Comparison of ENCODE assay signal across 1 cellular context in the genomic region with DNA sequence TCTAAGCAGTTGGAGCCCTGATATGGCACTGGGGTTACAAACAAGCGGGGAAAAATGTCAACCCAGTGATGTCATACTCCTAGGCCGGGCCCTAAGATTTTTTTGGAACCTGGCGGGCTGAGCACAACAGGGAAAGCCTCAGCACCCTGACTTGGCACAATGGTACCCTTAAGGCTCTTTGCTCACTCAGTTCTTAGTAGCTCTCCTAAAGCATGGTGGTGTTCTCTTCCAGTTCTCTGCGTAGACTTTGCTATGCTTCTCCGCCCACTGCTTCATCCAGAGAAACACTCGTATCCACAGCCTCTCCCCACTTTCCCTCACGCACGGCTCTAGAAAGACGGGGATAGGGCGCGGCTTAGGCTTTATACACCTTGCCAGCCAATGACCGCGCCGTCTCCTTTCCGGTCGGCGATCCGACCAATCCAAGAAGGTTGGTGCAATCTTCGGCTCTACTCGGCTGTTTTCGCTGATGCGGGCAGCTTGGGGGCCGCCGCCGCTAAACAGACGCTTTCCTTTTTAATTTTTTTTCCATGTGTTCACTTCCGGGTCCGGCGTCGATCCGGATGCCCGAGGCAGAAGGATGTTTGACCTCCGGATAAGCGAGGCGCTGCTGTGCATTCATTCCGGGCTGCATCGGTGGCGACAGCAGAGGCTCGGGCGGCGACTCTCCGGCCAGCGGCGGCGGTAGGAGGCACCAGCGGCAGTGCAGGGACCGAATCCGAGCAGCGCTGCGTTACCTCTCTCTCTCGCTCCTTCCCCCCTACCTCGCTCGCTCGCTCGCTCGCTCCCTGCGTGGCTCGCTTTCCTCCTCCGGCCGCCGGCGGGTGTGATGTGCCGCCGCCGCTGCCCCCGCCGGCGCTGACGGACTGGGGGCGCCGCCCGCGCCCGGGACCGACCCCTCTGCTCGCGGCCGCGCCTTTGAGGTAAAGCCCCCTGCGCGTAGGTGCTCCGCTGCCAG.
TF ChIP-seq lines count a peak whose summit lies in the region.

CSNK1G3 (plus strand) TSS at position 530 of the 958 bp plus-strand sequence. CDS start 33,487 bp downstream, outside the sequence.

TF ChIP-seq in HCT116, 20 proteins besides CTCF, POLR2A, EP300 and RAD21 (continued from another document):
- TF ChIP-seq YY1 (IDR thresholded peaks at IDR 0.05; ENCODE audit: extremely low read depth, insufficient replicate concordance, low read depth, low read length) (no peak), EZH2phosphoT487 (IDR thresholded peaks at IDR 0.05; ENCODE audit: borderline replicate concordance) (no peak), SIN3A (IDR thresholded peaks at IDR 0.05; ENCODE audit: low read depth) (no peak; the same call in none of the 2 replicates), ELF1 (IDR thresholded peaks at IDR 0.05; ENCODE audit: borderline replicate concordance, low read depth) (peak; percentile 71), SRF (IDR thresholded peaks at IDR 0.05; ENCODE audit: low read depth) (no peak; the same call in 1 of the 2 replicates), EGR1 (IDR thresholded peaks at IDR 0.05; ENCODE audit: low read depth) (peak; percentile 56; the same call in 1 of the 2 replicates), SP1 (IDR thresholded peaks at IDR 0.05; ENCODE audit: low read depth) (peak; percentile 76), CBX3 (IDR thresholded peaks at IDR 0.05; ENCODE audit: low read depth) (peak; percentile 50), ZFX (IDR thresholded peaks at IDR 0.05) (peak; percentile 21; the same call in 1 of the 2 replicates), MAX (IDR thresholded peaks at IDR 0.05) (0 out of 2 replicates have a peak, but pooled peaks have one; percentile 45), EZH2 (IDR thresholded peaks at IDR 0.05) (no peak)
- TF ChIP-seq, protein P1, sequence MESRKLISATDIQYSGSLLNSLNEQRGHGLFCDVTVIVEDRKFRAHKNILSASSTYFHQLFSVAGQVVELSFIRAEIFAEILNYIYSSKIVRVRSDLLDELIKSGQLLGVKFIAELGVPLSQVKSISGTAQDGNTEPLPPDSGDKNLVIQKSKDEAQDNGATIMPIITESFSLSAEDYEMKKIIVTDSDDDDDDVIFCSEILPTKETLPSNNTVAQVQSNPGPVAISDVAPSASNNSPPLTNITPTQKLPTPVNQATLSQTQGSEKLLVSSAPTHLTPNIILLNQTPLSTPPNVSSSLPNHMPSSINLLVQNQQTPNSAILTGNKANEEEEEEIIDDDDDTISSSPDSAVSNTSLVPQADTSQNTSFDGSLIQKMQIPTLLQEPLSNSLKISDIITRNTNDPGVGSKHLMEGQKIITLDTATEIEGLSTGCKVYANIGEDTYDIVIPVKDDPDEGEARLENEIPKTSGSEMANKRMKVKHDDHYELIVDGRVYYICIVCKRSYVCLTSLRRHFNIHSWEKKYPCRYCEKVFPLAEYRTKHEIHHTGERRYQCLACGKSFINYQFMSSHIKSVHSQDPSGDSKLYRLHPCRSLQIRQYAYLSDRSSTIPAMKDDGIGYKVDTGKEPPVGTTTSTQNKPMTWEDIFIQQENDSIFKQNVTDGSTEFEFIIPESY (IDR thresholded peaks at IDR 0.05; ENCODE audit: extremely low read depth, insufficient replicate concordance, low read length), result no peak
